ENCODE assay signal across 14 cellular contexts in genomic region chr6:113432729-113433505, GRCh38.
DNase-seq lines count a peak whose midpoint lies in the region; ATAC-seq and TF ChIP-seq lines count a peak whose summit lies in the region.
"Had no signal": no experiment of that assay in that cellular context is flagged by ENCODE, and none has a peak within 500 bp of the region (broad histone marks: within the 10 kb centered on the region; RNA-seq: fewer than 3 reads in every experiment).

No MANE protein-coding gene starts in this region.

- WGBS in hepatocyte (ENCODE audit: low lambda C conversion rate, missing lambda C conversion rate), result 50% methylated on average over 2 of the region's 2 CpGs
- WGBS in aorta, 2 donors, result 62 to 65% methylated on average over 2 of the region's 2 CpGs

- BruUV-seq in PC-9 (replicated peaks; lab: Mats Ljungman, UMichigan), result no TSS peak

- H3F3A ChIP-seq in PC-9 (ENCODE audit: insufficient read depth, low read depth), result peaks cover 34% of the 10 kb centered on the region

- H3K4me1 ChIP-seq in PC-9 (replicated peaks; ENCODE audit: insufficient read depth) (peaks cover 48% of the 10 kb centered on the region), hepatocyte (ENCODE audit: insufficient read depth) (peaks cover 16% of the 10 kb centered on the region), aorta (ENCODE audit: control insufficient read depth in 1 of 2, insufficient read depth in 2 of 2, low read length in 2 of 2) (no peaks in the 10 kb centered on the region)

- no peak for ATAC-seq in activated T-cell treated with anti-CD3 and anti-CD28 coated beads, Interleukin-2, amount 50 U/mL, for 4 hours
- ATAC-seq in aorta (ENCODE audit: low FRiP score), result no peak
- ATAC-seq: activated CD4-positive, alpha-beta T cell treated with anti-CD3 and anti-CD28 coated beads for 36 hours had no signal

- no peaks in the 10 kb centered on the region for H4K20me1 ChIP-seq in PC-9 (ENCODE audit: insufficient read depth)
- H4K20me1 ChIP-seq in hepatocyte (ENCODE audit: insufficient read depth, poor library complexity, severe bottlenecking), result no peaks in the 10 kb centered on the region

- H3K9me2 ChIP-seq in PC-9 (ENCODE audit: insufficient read depth) (no peaks in the 10 kb centered on the region), hepatocyte (replicated peaks; ENCODE audit: insufficient read depth) (no peaks in the 10 kb centered on the region)

- TF ChIP-seq CTCF in PC-9 (conservative IDR thresholded peaks at IDR 0.05), result no peak
- no peak for TF ChIP-seq CTCF in hepatocyte (IDR thresholded peaks at IDR 0.05; ENCODE audit: poor library complexity)

- no peaks in the 10 kb centered on the region; the same call in 1 of the 2 replicates for H3K36me3 ChIP-seq in PC-9 (ENCODE audit: low read depth)
- H3K36me3 ChIP-seq in hepatocyte (replicated peaks; ENCODE audit: insufficient read depth, low read depth), result no peaks in the 10 kb centered on the region
- no peaks in the 10 kb centered on the region for H3K36me3 ChIP-seq in aorta (ENCODE audit: control insufficient read depth in 1 of 2, insufficient read depth in 2 of 2, low read length in 1 of 2)

- H3K9me3 ChIP-seq in PC-9 (ENCODE audit: insufficient read depth, low read depth), result peaks cover 8% of the 10 kb centered on the region; the same call in 1 of the 2 replicates
- no peaks in the 10 kb centered on the region for H3K9me3 ChIP-seq in hepatocyte (ENCODE audit: low read depth)
- H3K9me3 ChIP-seq in aorta (ENCODE audit: control insufficient read depth, low read length), result no peaks in the 10 kb centered on the region

- H3K79me2 ChIP-seq in PC-9 (ENCODE audit: low read depth), result no peaks in the 10 kb centered on the region
- no peaks in the 10 kb centered on the region for H3K79me2 ChIP-seq in hepatocyte

- H3K27ac ChIP-seq in PC-9, result peak overlapping the region; percentile 87
- H3K27ac ChIP-seq in hepatocyte, result no peak overlapping the region
- peak overlapping the region in 12 of 21 experiments; percentile 1 to 71 (median 37) for H3K27ac ChIP-seq in skin epidermis
- no peak overlapping the region for H3K27ac ChIP-seq in aorta (ENCODE audit: low read depth in 1 of 2, low read length in 2 of 2)

- no peaks in the 10 kb centered on the region for H3K27me3 Mint-ChIP-seq in activated T-cell treated with anti-CD3 and anti-CD28 coated beads, Interleukin-2, amount 50 U/mL, for 4 hours (ENCODE audit: low read depth)
- H3K27me3 Mint-ChIP-seq: activated CD4-positive, alpha-beta T cell treated with anti-CD3 and anti-CD28 coated beads for 36 hours; activated T-cell treated with anti-CD3 and anti-CD28 coated beads, Interleukin-2, amount 50 U/mL, for 24 hours had no signal

- no peaks in the 10 kb centered on the region for H3K36me3 Mint-ChIP-seq in activated T-cell treated with anti-CD3 and anti-CD28 coated beads, Interleukin-2, amount 50 U/mL, for 4 hours (ENCODE audit: insufficient read depth)

- no peaks in the 10 kb centered on the region for H3K9me3 Mint-ChIP-seq in activated T-cell treated with anti-CD3 and anti-CD28 coated beads, Interleukin-2, amount 50 U/mL, for 4 hours
- H3K9me3 Mint-ChIP-seq: activated T-cell treated with anti-CD3 and anti-CD28 coated beads, Interleukin-2, amount 50 U/mL, for 24 hours had no signal

- H2AFZ ChIP-seq in PC-9, result no peak overlapping the region
- no peak overlapping the region for H2AFZ ChIP-seq in hepatocyte

- H3K4me3 Mint-ChIP-seq in activated T-cell treated with anti-CD3 and anti-CD28 coated beads, Interleukin-2, amount 50 U/mL, for 4 hours, result no peak overlapping the region
- H3K4me3 Mint-ChIP-seq: activated CD4-positive, alpha-beta T cell treated with anti-CD3 and anti-CD28 coated beads for 36 hours; activated T-cell treated with anti-CD3 and anti-CD28 coated beads, Interleukin-2, amount 50 U/mL, for 24 hours had no signal

- CTCF ChIA-PET in PC-9 (lab: Charles Lee), result no interaction called here

- H3K4me2 ChIP-seq in PC-9 (peak overlapping the region; percentile 61), hepatocyte (peak overlapping the region; percentile 50)

- POLR2A ChIA-PET in PC-9 (lab: Charles Lee; ENCODE audit: unreplicated experiment), result interaction anchor here (0.7 kb wide), 1 partner anchor 40 kb away, joined by 6 read pairs; no protein-coding TSS in a partner anchor

- DNase-seq in EH (ENCODE audit: low read depth) (peak; percentile 33), PC-9 (peak in 1 of 2 experiments; percentile 94), hepatocyte (ENCODE audit: low spot score) (no peak), aorta (no peak)
- no peak for DNase-seq in activated T-cell treated with anti-CD3 and anti-CD28 coated beads, Interleukin-2, amount 50 U/mL, for 4 hours
- DNase-seq in activated CD8-positive, alpha-beta memory T cell treated with anti-CD3 and anti-CD28 coated beads, Interleukin-2, amount 50 U/mL, for 48 hours, result no peak
- DNase-seq: activated CD4-positive, alpha-beta T cell treated with anti-CD3 and anti-CD28 coated beads for 36 hours; activated T-cell treated with anti-CD3 and anti-CD28 coated beads, Interleukin-2, amount 50 U/mL, for 24 hours; anterior cingulate cortex; foreskin melanocyte; NCI-H2171; stimulated activated CD4-positive, alpha-beta T cell treated with anti-CD3 and anti-CD28 coated beads, Interleukin-2, amount 100 ng/mL, for 48 hours; T-helper 1 cell had no signal

- H3K4me1 Mint-ChIP-seq in activated T-cell treated with anti-CD3 and anti-CD28 coated beads, Interleukin-2, amount 50 U/mL, for 4 hours (ENCODE audit: low read depth), result no peaks in the 10 kb centered on the region
- H3K4me1 Mint-ChIP-seq: activated CD4-positive, alpha-beta T cell treated with anti-CD3 and anti-CD28 coated beads for 36 hours had no signal

- peak overlapping the region; percentile 16; the same call in 1 of the 2 replicates for H3K4me3 ChIP-seq in PC-9
- no peak overlapping the region for H3K4me3 ChIP-seq in hepatocyte
- H3K4me3 ChIP-seq in skin epidermis, result peak overlapping the region in 2 of 7 experiments; percentile 8 to 19
- H3K4me3 ChIP-seq in aorta (ENCODE audit: low read length in 2 of 2), result no peak overlapping the region

- intact Hi-C loops in PC-9 (cut with micrococcal nuclease; ENCODE audit: unreplicated experiment) (loop anchor here (1.0 to 5.0 kb wide), 4 partner anchors 70 to 425 kb away; no protein-coding TSS in a partner anchor), aorta (cut with DNase I) (no loop called here)

- H3K27me3 ChIP-seq in PC-9 (ENCODE audit: insufficient read depth, low read depth) (no peaks in the 10 kb centered on the region), hepatocyte (no peaks in the 10 kb centered on the region), aorta (ENCODE audit: control insufficient read depth in 1 of 2, insufficient read depth in 2 of 2, low read length in 1 of 2) (peaks cover 0 to 3% of the 10 kb centered on the region in 2 donors)

Comparison
In these comparisons a context has a peak if more than half of its experiments do, and no peak if none do; other contexts are left out.
1. H3K27ac ChIP-seq: peak in PC-9 (single experiment) and skin epidermis (12 of 21); none in hepatocyte (single experiment) and aorta (0 of 2).